ENCODE assay signal across 6 cellular contexts in the genomic region with DNA sequence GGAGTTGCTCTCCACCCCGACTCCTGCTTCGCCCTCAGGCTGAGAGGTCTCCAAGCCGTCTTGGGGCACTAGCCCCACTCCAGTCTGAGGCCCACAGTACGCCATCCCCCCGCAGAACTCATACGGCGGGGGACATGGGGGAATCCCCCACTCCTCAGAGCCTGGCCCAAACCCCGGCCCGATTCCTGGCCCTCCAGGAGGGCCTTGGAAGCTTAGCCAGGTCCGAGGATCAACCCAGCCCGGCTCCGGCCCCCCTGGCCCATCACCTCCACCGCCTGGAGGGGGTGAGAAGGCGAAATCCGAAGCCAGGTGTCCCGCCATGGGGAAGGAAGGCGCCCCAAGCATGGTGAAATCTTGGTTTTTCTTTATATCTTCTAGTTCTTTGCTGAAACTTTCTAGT. TPM values are rescaled to one million over a fixed set of nuclear protein-coding genes. Genes with fewer than 3 reads are reported as not detected.
"Had no signal": no experiment of that assay in that cellular context is flagged by ENCODE, and none has a peak within 500 bp of the region (broad histone marks: within the 10 kb centered on the region; RNA-seq: fewer than 3 reads in every experiment).

No MANE protein-coding gene starts in this region.

RNA-seq across cellular contexts. Expression of gene CLEC4A, which starts 11.1 kb away (rescaled TPM):
- total RNA-seq: HepG2, HT1080, IMR-90 had no signal

RNA-seq across cellular contexts. Expression of gene ZNF705A, which starts 22.3 kb away (rescaled TPM):
- total RNA-seq: HepG2, HT-29, HT1080, IMR-90, K562 had no signal
- polyA plus RNA-seq: HepG2, IgD-negative memory B cell, IMR-90, K562 had no signal
